22 cellular contexts compared by ENCODE assay signal in genomic region chr11:3149852-3150188, GRCh38.
"Had no signal": no experiment of that assay in that cellular context is flagged by ENCODE, and none has a peak within 500 bp of the region (broad histone marks: within the 10 kb centered on the region; RNA-seq: fewer than 3 reads in every experiment).

No MANE protein-coding gene starts in this region.

- DNase-seq: activated CD4-positive, alpha-beta T cell treated with anti-CD3 and anti-CD28 coated beads for 1 hour; activated CD8-positive, alpha-beta memory T cell treated with anti-CD3 and anti-CD28 coated beads for 24 hours; activated CD8-positive, alpha-beta memory T cell treated with anti-CD3 and anti-CD28 coated beads, Interleukin-2, amount 50 U/mL, for 48 hours; activated effector memory CD4-positive, alpha-beta T cell treated with anti-CD3 and anti-CD28 coated beads, Interleukin-2, amount 50 U/mL, for 16 hours; activated naive CD4-positive, alpha-beta T cell treated with anti-CD3 and anti-CD28 coated beads, Interleukin-2, amount 50 U/mL, for 16 hours; activated T-cell treated with anti-CD3 and anti-CD28 coated beads, Interleukin-2, amount 50 U/mL, for 72 hours; aorta; cerebellar nuclear complex; cortex of kidney; heart right ventricle; kidney glomerular epithelial cell; left ventricle myocardium inferior; mammary epithelial cell; posterior cingulate gyrus; stimulated activated CD4-positive, alpha-beta T cell treated with anti-CD3 and anti-CD28 coated beads, Interleukin-12 subunit alpha, Interleukin-12 subunit beta, amount 100 ng/mL, for 4 hours; stimulated activated CD4-positive, alpha-beta T cell treated with anti-CD3 and anti-CD28 coated beads, Interleukin-1b, Interleukin-23, amount 100 ng/mL, for 48 hours; stimulated activated CD8-positive, alpha-beta memory T cell treated with anti-CD3 and anti-CD28 coated beads, Interleukin-4, amount 100 ng/mL, for 48 hours; stimulated activated naive CD8-positive, alpha-beta T cell treated with anti-CD3 and anti-CD28 coated beads, Interleukin-15, Interleukin-2, amounts not matched to agents 100 U/mL and 50 U/mL, for 24 hours; substantia nigra; T-helper 17 cell; WERI-Rb-1 had no signal

- H3K9me3 Mint-ChIP-seq: activated T-cell treated with anti-CD3 and anti-CD28 coated beads, Interleukin-2, amount 50 U/mL, for 72 hours had no signal

- H3K27ac Mint-ChIP-seq: activated T-cell treated with anti-CD3 and anti-CD28 coated beads, Interleukin-2, amount 50 U/mL, for 72 hours; T-helper 17 cell had no signal

- H3K4me3 Mint-ChIP-seq: activated T-cell treated with anti-CD3 and anti-CD28 coated beads, Interleukin-2, amount 50 U/mL, for 72 hours; T-helper 17 cell had no signal

- ATAC-seq: activated T-cell treated with anti-CD3 and anti-CD28 coated beads, Interleukin-2, amount 50 U/mL, for 72 hours; esophagus mucosa; heart right ventricle; stimulated activated naive CD8-positive, alpha-beta T cell treated with anti-CD3 and anti-CD28 coated beads, Interleukin-15, Interleukin-2, amounts not matched to agents 100 U/mL and 50 U/mL, for 24 hours; T-helper 17 cell had no signal
